Comparison of ENCODE assay signal across 10 cellular contexts in genomic region chr14:105187935-105188524, GRCh38. TPM values are rescaled to one million over a fixed set of nuclear protein-coding genes. Genes with fewer than 3 reads are reported as not detected.
DNase-seq lines count a peak whose midpoint lies in the region; ATAC-seq and TF ChIP-seq lines count a peak whose summit lies in the region.
"Had no signal": no experiment of that assay in that cellular context is flagged by ENCODE, and none has a peak within 500 bp of the region (broad histone marks: within the 10 kb centered on the region; RNA-seq: fewer than 3 reads in every experiment).

No MANE protein-coding gene starts in this region.

- RAD21 ChIA-PET in HCT116 (lab: Charles Lee; ENCODE audit: low non-redundant PET in 1 of 2, low total read pairs in 2 of 2, uncharacterized antibody in 2 of 2, unreplicated experiment in 2 of 2): interaction anchor here in 1 of 2 experiments (0.7 kb wide), 1 partner anchor 252 kb away, joined by 4 read pairs; no protein-coding TSS in a partner anchor

- WGBS in lung, 2 donors: 72 to 73% methylated on average over 14 of the region's 14 CpGs

- no peaks in the 10 kb centered on the region for H3K9me2 ChIP-seq in HCT116 (ENCODE audit: insufficient read depth)

- no peak overlapping the region for H3K9ac ChIP-seq in HCT116 (ENCODE audit: low read length)

- no peak for TF ChIP-seq POLR2A in HCT116 (IDR thresholded peaks at IDR 0.05; ENCODE audit: borderline replicate concordance, extremely low read depth, insufficient read depth, insufficient read length)

- TF ChIP-seq CTCF in HCT116 (IDR thresholded peaks at IDR 0.05 in 2 of 3, conservative IDR thresholded peaks at IDR 0.05 in 1 of 3; ENCODE audit: borderline replicate concordance in 1 of 3, insufficient read depth in 1 of 3, low read depth in 2 of 3, low read length in 2 of 3): peak in 2 of 3 experiments; percentile 14 to 15; a peak in 3 of 6 replicates
- TF ChIP-seq CTCF in lung (IDR thresholded peaks at IDR 0.05; ENCODE audit: control extremely low read depth, extremely low read depth): no peak

- peaks cover 4 to 11% of the 10 kb centered on the region in 2 experiments; a peak in 2 of 4 replicates for H3K9me3 ChIP-seq in HCT116 (ENCODE audit: control insufficient read depth in 1 of 2, insufficient read depth in 1 of 2, low read depth in 1 of 2, low read length in 2 of 2)
- peaks cover 0 to 4% of the 10 kb centered on the region in 2 donors for H3K9me3 ChIP-seq in lung (ENCODE audit: control insufficient read depth in 2 of 2, insufficient read depth in 1 of 2, low read length in 1 of 2)

- DNase-seq in Daoy (ENCODE audit: low read depth): peak; percentile 53
- no peak for DNase-seq in HCT116 (ENCODE audit: low read depth, low spot score)
- peak; percentile 30 for DNase-seq in UCSD-AML1 (lab: John Stamatoyannopoulos, UW; ENCODE audit: unreplicated experiment)
- DNase-seq in lung (ENCODE audit: low spot score): peak; percentile 54
- DNase-seq in retina: no peak
- DNase-seq: CD4-positive, alpha-beta T cell; NCI-H1930; SIG-M5 had no signal

- H3K4me3 ChIP-seq in HCT116 (replicated peaks in 1 of 2; ENCODE audit: low read depth in 1 of 2, low read length in 2 of 2): no peak overlapping the region
- H3K4me3 ChIP-seq in lung: no peak overlapping the region

- H3K4me1 ChIP-seq in HCT116 (ENCODE audit: control insufficient read depth in 1 of 2, insufficient read depth in 2 of 2, low read length in 2 of 2) (no peaks in the 10 kb centered on the region), lung (ENCODE audit: control insufficient read depth in 2 of 2, insufficient read depth in 2 of 2, low read length in 2 of 2) (peaks cover 0 to 6% of the 10 kb centered on the region in 2 donors)

- H4K20me1 ChIP-seq in HCT116 (ENCODE audit: insufficient read depth): no peaks in the 10 kb centered on the region

- POLR2A ChIA-PET in HCT116 (lab: Charles Lee): no interaction called here

- H2AFZ ChIP-seq in HCT116 (ENCODE audit: low read depth, low read length, poor library complexity, severe bottlenecking): no peak overlapping the region

- ATAC-seq in HCT116 (peak; percentile 59), lung (ENCODE audit: insufficient read depth, low FRiP score) (peak; percentile 49), GM18868 (IDR thresholded peaks at IDR 0.05; ENCODE audit: unreplicated experiment) (no peak), HG03280 (IDR thresholded peaks at IDR 0.05; ENCODE audit: unreplicated experiment) (no peak)

- intact Hi-C loops in HCT116 (cut with micrococcal nuclease): no loop called here

- BruUV-seq in HCT116 (replicated peaks; lab: Mats Ljungman, UMichigan): no TSS peak

- no peak overlapping the region for H3K4me2 ChIP-seq in HCT116 (ENCODE audit: low read length)

- H3K27ac ChIP-seq in HCT116 (ENCODE audit: low read depth, low read length): no peak overlapping the region
- H3K27ac ChIP-seq in lung (ENCODE audit: low read depth in 1 of 2, low read length in 1 of 2): no peak overlapping the region

- TF ChIP-seq RAD21 in HCT116 (IDR thresholded peaks at IDR 0.05; ENCODE audit: low read depth): no peak; the same call in none of the 2 replicates

- H3K79me2 ChIP-seq in HCT116 (ENCODE audit: insufficient read depth, low read length): no peaks in the 10 kb centered on the region

- H3K27me3 ChIP-seq in HCT116 (ENCODE audit: insufficient read depth, low read length) (no peaks in the 10 kb centered on the region), lung (ENCODE audit: control insufficient read depth, insufficient read depth) (no peaks in the 10 kb centered on the region)

- no peaks in the 10 kb centered on the region for H3K36me3 ChIP-seq in HCT116 (ENCODE audit: control insufficient read depth in 1 of 2, insufficient read depth in 2 of 2, low read length in 2 of 2)
- H3K36me3 ChIP-seq in lung (ENCODE audit: control insufficient read depth in 2 of 2, insufficient read depth in 2 of 2, low read length in 2 of 2): no peaks in the 10 kb centered on the region

- CTCF ChIA-PET in HCT116 (lab: Charles Lee): no interaction called here

TF ChIP-seq in HCT116, 20 proteins besides CTCF, POLR2A, EP300 and RAD21:
- no peak for TF ChIP-seq REST (IDR thresholded peaks at IDR 0.05; ENCODE audit: low read depth)
- no peak for TF ChIP-seq CEBPB (IDR thresholded peaks at IDR 0.05; ENCODE audit: low read depth)
- TF ChIP-seq YY1 (IDR thresholded peaks at IDR 0.05; ENCODE audit: extremely low read depth, insufficient replicate concordance, low read depth, low read length): no peak
- no peak for TF ChIP-seq EZH2 (IDR thresholded peaks at IDR 0.05)
- no peak for TF ChIP-seq SP1 (IDR thresholded peaks at IDR 0.05; ENCODE audit: low read depth)
- TF ChIP-seq MAX (IDR thresholded peaks at IDR 0.05): no peak
- TF ChIP-seq ZFX (IDR thresholded peaks at IDR 0.05): no peak
- TF ChIP-seq SRF (IDR thresholded peaks at IDR 0.05; ENCODE audit: low read depth): no peak
- TF ChIP-seq ATF3 (IDR thresholded peaks at IDR 0.05): no peak
- TF ChIP-seq FOSL1 (IDR thresholded peaks at IDR 0.05; ENCODE audit: low read depth): no peak
- no peak for TF ChIP-seq ELF1 (IDR thresholded peaks at IDR 0.05; ENCODE audit: borderline replicate concordance, low read depth)
- no peak for TF ChIP-seq TCF7L2 (IDR thresholded peaks at IDR 0.05; ENCODE audit: borderline replicate concordance, extremely low read depth, insufficient read depth, insufficient read length)
- TF ChIP-seq EGR1 (IDR thresholded peaks at IDR 0.05; ENCODE audit: low read depth): no peak
- no peak for TF ChIP-seq JUND (IDR thresholded peaks at IDR 0.05)
- no peak for TF ChIP-seq ZNF274 (IDR thresholded peaks at IDR 0.05; ENCODE audit: low read depth, low read length)
- no peak for TF ChIP-seq CBX3 (IDR thresholded peaks at IDR 0.05; ENCODE audit: low read depth)
- TF ChIP-seq POLR2AphosphoS5 (IDR thresholded peaks at IDR 0.05; ENCODE audit: low read depth, low read length): no peak
- no peak for TF ChIP-seq SIN3A (IDR thresholded peaks at IDR 0.05; ENCODE audit: low read depth)

RNA-seq across cellular contexts. Expression of gene NUDT14, which starts 6.9 kb away (rescaled TPM):
- total RNA-seq in Daoy (2014; rRNA removed; shearing (Covaris generic)): 18.3 and 41.4 TPM in 2 replicates
- total RNA-seq in HCT116 (2021; ENCODE audit: unreplicated experiment) (56.1 TPM), lung (10 to 100 TPM; 29.8 to 80.7 TPM)
- 41.5 and 42.8 TPM in 2 replicates for polyA plus RNA-seq in HCT116 (2012)
- polyA plus RNA-seq in lung: 10 to 100 TPM; 27.7 to 72.7 TPM

RNA-seq across cellular contexts. Expression of gene JAG2, which starts 19.5 kb away (rescaled TPM):
- 5.1 and 6.3 TPM in 2 replicates for total RNA-seq in Daoy (2014; rRNA removed; shearing (Covaris generic))
- total RNA-seq in HCT116 (2021; ENCODE audit: unreplicated experiment): 85.9 TPM
- 71.0 and 86.6 TPM in 2 replicates for polyA plus RNA-seq in HCT116 (2012)
- total RNA-seq in lung: 10 to 100 TPM; 32.1 to 35.1 TPM
- 10 to 100 TPM; 14.1 to 23.6 TPM for polyA plus RNA-seq in lung

Comparison
In these comparisons a context has a peak if more than half of its experiments do, and no peak if none do; other contexts are left out.
1. DNase-seq: peak in Daoy (single experiment), UCSD-AML1 (single experiment) and lung (single experiment); none in HCT116 (single experiment) and retina (single experiment).
2. ATAC-seq: peak in HCT116 (single experiment) and lung (single experiment); none in GM18868 (single experiment) and HG03280 (single experiment).